Comparison of ENCODE assay signal across 16 cellular contexts in the genomic region with DNA sequence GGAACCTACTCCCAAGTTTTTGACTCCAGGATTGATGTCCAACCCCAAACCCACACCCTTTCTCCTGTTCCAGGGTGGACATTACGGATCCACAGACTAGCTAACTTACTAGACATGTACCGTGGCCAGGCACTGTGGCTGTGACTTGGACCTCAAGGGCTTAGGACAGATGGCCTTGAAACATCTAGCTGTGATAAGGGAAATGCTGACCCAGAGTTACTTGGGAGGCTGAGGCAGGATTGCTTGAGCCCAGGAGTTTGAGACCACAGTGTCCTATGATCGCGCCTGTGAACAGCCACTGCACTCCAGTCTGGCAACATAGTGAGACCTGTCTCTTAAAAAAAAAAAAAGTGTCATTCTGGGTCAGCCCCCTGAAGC. TPM values are rescaled to one million over a fixed set of nuclear protein-coding genes. Genes with fewer than 3 reads are reported as not detected.
DNase-seq lines count a peak whose midpoint lies in the region; ATAC-seq lines count a peak whose summit lies in the region.
"Had no signal": no experiment of that assay in that cellular context is flagged by ENCODE, and none has a peak within 500 bp of the region (broad histone marks: within the 10 kb centered on the region; RNA-seq: fewer than 3 reads in every experiment).

No MANE protein-coding gene starts in this region.

- H3K27ac ChIP-seq in BLaER1 treated with 17β-estradiol and CSF1 and Interleukin-3, amounts not matched to agents 10 nM and 100 nM = peak overlapping the region in 2 of 11 experiments; percentile 5 to 37; a peak in 2 of 22 replicates
- H3K27ac ChIP-seq: A549, RWPE1 had no signal

- H3K4me3 Mint-ChIP-seq in activated T-helper 17 cell treated with anti-CD3 and anti-CD28 coated beads, Interleukin-2, amount 50 U/mL, for 72 hours = no peak overlapping the region
- H3K4me3 Mint-ChIP-seq in naive B cell = peak overlapping the region in 5 of 8 donors; percentile 15 to 74 (median 26)

- no peaks in the 10 kb centered on the region for H3K27me3 ChIP-seq in BLaER1 treated with 17β-estradiol and CSF1 and Interleukin-3, amounts not matched to agents 10 nM and 100 nM

- H3K4me1 Mint-ChIP-seq in activated T-helper 17 cell treated with anti-CD3 and anti-CD28 coated beads, Interleukin-2, amount 50 U/mL, for 72 hours = peaks cover 37% of the 10 kb centered on the region
- H3K4me1 Mint-ChIP-seq in naive B cell = peaks cover 67 to 88% (median 80%) of the 10 kb centered on the region in 3 donors

- H3K4me1 ChIP-seq in BLaER1 treated with 17β-estradiol and CSF1 and Interleukin-3, amounts not matched to agents 10 nM and 100 nM = peaks cover 67 to 92% (median 77%) of the 10 kb centered on the region in 10 experiments

- no peak overlapping the region for H3K4me3 ChIP-seq in BLaER1 treated with 17β-estradiol and CSF1 and Interleukin-3, amounts not matched to agents 10 nM and 100 nM
- H3K4me3 ChIP-seq: A549 had no signal

- no peaks in the 10 kb centered on the region for H3K9me3 Mint-ChIP-seq in activated T-helper 17 cell treated with anti-CD3 and anti-CD28 coated beads, Interleukin-2, amount 50 U/mL, for 72 hours
- no peaks in the 10 kb centered on the region for H3K9me3 Mint-ChIP-seq in naive B cell

- peak overlapping the region; percentile 19 to 99 (median 63); a peak in 18 of 22 replicates for H3K4me2 ChIP-seq in BLaER1 treated with 17β-estradiol and CSF1 and Interleukin-3, amounts not matched to agents 10 nM and 100 nM
- H3K4me2 ChIP-seq: A549 had no signal

- H4K20me1 ChIP-seq in BLaER1 treated with 17β-estradiol and CSF1 and Interleukin-3, amounts not matched to agents 10 nM and 100 nM = peaks cover 63 to 86% (median 80%) of the 10 kb centered on the region in 11 experiments

- peak overlapping the region; percentile 62 for H3K27ac Mint-ChIP-seq in activated T-helper 17 cell treated with anti-CD3 and anti-CD28 coated beads, Interleukin-2, amount 50 U/mL, for 72 hours
- no peak overlapping the region for H3K27ac Mint-ChIP-seq in naive B cell

- no peaks in the 10 kb centered on the region for H3K9me3 ChIP-seq in BLaER1 treated with 17β-estradiol and CSF1 and Interleukin-3, amounts not matched to agents 10 nM and 100 nM (replicated peaks in 1 of 11)
- H3K9me3 ChIP-seq: A549 had no signal

- DNase-seq in naive B cell = no peak
- DNase-seq in NCI-H345 treated with DMSO at 0.1 percent for 48 hours (lab: John Stamatoyannopoulos, UW; ENCODE audit: unreplicated experiment) = no peak
- no peak for DNase-seq in stimulated activated CD4-positive, alpha-beta T cell treated with anti-CD3 and anti-CD28 coated beads, Interleukin-2, amount 100 ng/mL, for 48 hours
- DNase-seq: DMS79, GOT3, NCI-H1105 treated with DMSO at 0.1 percent for 48 hours, NCI-H1694 treated with DMSO at 0.1 percent for 48 hours, NCI-H510A, NCI-H774, PC-3 had no signal

- H3K27me3 Mint-ChIP-seq in activated T-helper 17 cell treated with anti-CD3 and anti-CD28 coated beads, Interleukin-2, amount 50 U/mL, for 72 hours = no peaks in the 10 kb centered on the region
- no peaks in the 10 kb centered on the region for H3K27me3 Mint-ChIP-seq in naive B cell

- no peaks in the 10 kb centered on the region for H3K36me3 Mint-ChIP-seq in activated T-helper 17 cell treated with anti-CD3 and anti-CD28 coated beads, Interleukin-2, amount 50 U/mL, for 72 hours (ENCODE audit: low read depth)
- no peaks in the 10 kb centered on the region for H3K36me3 Mint-ChIP-seq in naive B cell

- no peak for ATAC-seq in activated T-helper 17 cell treated with anti-CD3 and anti-CD28 coated beads, Interleukin-2, amount 50 U/mL, for 72 hours (replicated peaks)
- ATAC-seq in naive B cell (ENCODE audit: low read depth in 2 of 2) (no peak), HG02981 (IDR thresholded peaks at IDR 0.05; ENCODE audit: unreplicated experiment) (no peak)
- ATAC-seq: A549, PC-3 had no signal

- peak overlapping the region in 4 of 11 experiments; percentile 17 to 96 (median 62); a peak in 2 of 22 replicates for H3K9ac ChIP-seq in BLaER1 treated with 17β-estradiol and CSF1 and Interleukin-3, amounts not matched to agents 10 nM and 100 nM

- peaks cover 0 to 12% (median 6%) of the 10 kb centered on the region in 11 experiments; a peak in 7 of 22 replicates for H3K36me3 ChIP-seq in BLaER1 treated with 17β-estradiol and CSF1 and Interleukin-3, amounts not matched to agents 10 nM and 100 nM

RNA-seq across cellular contexts. Expression of a gene that starts 4.2 kb away (rescaled TPM):
- total RNA-seq in activated T-helper 17 cell treated with anti-CD3 and anti-CD28 coated beads, Interleukin-2, amount 50 U/mL, for 72 hours = 10 to 100 TPM; 59.8 to 76.0 TPM
- 10 to 100 TPM; 30.7 to 53.7 (median 42.0) TPM for polyA plus RNA-seq in naive B cell (ENCODE audit: low read depth in 6 of 6)

RNA-seq across cellular contexts. Expression of a gene that starts 14.4 kb away (rescaled TPM):
- not detected for total RNA-seq in activated T-helper 17 cell treated with anti-CD3 and anti-CD28 coated beads, Interleukin-2, amount 50 U/mL, for 72 hours
- polyA plus RNA-seq in naive B cell (ENCODE audit: low read depth in 6 of 6) = under 1 TPM in 1 of 6 donors, not detected in 5; 0.12 TPM
- polyA plus RNA-seq: BJ had no signal

RNA-seq across cellular contexts. Expression of a gene that starts 24.0 kb away (rescaled TPM):
- total RNA-seq in activated T-helper 17 cell treated with anti-CD3 and anti-CD28 coated beads, Interleukin-2, amount 50 U/mL, for 72 hours = 1 to 10 TPM; 2.0 to 2.5 TPM
- polyA plus RNA-seq in naive B cell (ENCODE audit: low read depth in 6 of 6) = under 1 TPM in 3 of 6 donors, not detected in 3; 0.12 to 0.25 (median 0.24) TPM

RNA-seq across cellular contexts. Expression of a gene that starts 27.1 kb away (rescaled TPM):
- not detected for total RNA-seq in activated T-helper 17 cell treated with anti-CD3 and anti-CD28 coated beads, Interleukin-2, amount 50 U/mL, for 72 hours
- polyA plus RNA-seq in naive B cell (ENCODE audit: low read depth in 6 of 6) = not detected
- polyA plus RNA-seq: A549, BJ had no signal

RNA-seq across cellular contexts. Expression of a gene that starts 33.4 kb away (rescaled TPM):
- not detected for total RNA-seq in activated T-helper 17 cell treated with anti-CD3 and anti-CD28 coated beads, Interleukin-2, amount 50 U/mL, for 72 hours
- polyA plus RNA-seq in naive B cell (ENCODE audit: low read depth in 6 of 6) = under 1 TPM in 1 of 6 donors, not detected in 5; 0.09 TPM
- total RNA-seq: PC-3 had no signal
- polyA plus RNA-seq: A549, BJ had no signal
